Comparison of ENCODE assay signal across 17 cellular contexts in genomic region chr6:117783280-117783679, GRCh38.
"Had no signal": no experiment of that assay in that cellular context is flagged by ENCODE, and none has a peak within 500 bp of the region (broad histone marks: within the 10 kb centered on the region; RNA-seq: fewer than 3 reads in every experiment).

No MANE protein-coding gene starts in this region.

- H3K4me3 Mint-ChIP-seq: activated naive CD8-positive, alpha-beta T cell; natural killer cell had no signal

- H3K4me1 Mint-ChIP-seq: natural killer cell had no signal

- H3K36me3 ChIP-seq: esophagus muscularis mucosa, gastroesophageal sphincter, upper lobe of right lung had no signal

- H3K9me3 ChIP-seq: gastroesophageal sphincter, upper lobe of right lung had no signal

- H2AFZ ChIP-seq: hepatocyte had no signal

- H3K79me2 ChIP-seq: hepatocyte had no signal

- H3K27me3 Mint-ChIP-seq: progenitor cell of endocrine pancreas had no signal

- H3K4me1 ChIP-seq: esophagus muscularis mucosa, gastroesophageal sphincter, upper lobe of right lung had no signal

- DNase-seq: activated CD4-positive, alpha-beta T cell treated with anti-CD3 and anti-CD28 coated beads, Interleukin-2, amount 50 U/mL, for 1 hour; activated gamma-delta T cell treated with Interleukin-2 at 50 U/mL for 16 hours; cerebellar nuclear complex; cortex of kidney; effector CD8-positive, alpha-beta T cell; left cardiac atrium; natural killer cell; right cardiac atrium; T-helper 1 cell; T-helper 9 cell; upper lobe of right lung had no signal

- H3K4me2 ChIP-seq: hepatocyte had no signal

- ATAC-seq: gastroesophageal sphincter, left cardiac atrium, natural killer cell, right cardiac atrium, upper lobe of right lung had no signal

- H3K4me3 ChIP-seq: esophagus muscularis mucosa, gastroesophageal sphincter, hepatocyte, skin epidermis, upper lobe of right lung had no signal

- H3K36me3 Mint-ChIP-seq: activated naive CD8-positive, alpha-beta T cell; natural killer cell had no signal

- H3K27ac ChIP-seq: esophagus muscularis mucosa, gastroesophageal sphincter, hepatocyte, skin epidermis, upper lobe of right lung had no signal

- H3K27me3 ChIP-seq: esophagus muscularis mucosa, gastroesophageal sphincter, hepatocyte, upper lobe of right lung had no signal

- H3K9me3 Mint-ChIP-seq: natural killer cell had no signal

- H3K27ac Mint-ChIP-seq: activated naive CD8-positive, alpha-beta T cell; natural killer cell; progenitor cell of endocrine pancreas had no signal
